ENCODE assay signal across 1 cellular context in genomic region chr3:9750556-9751411, GRCh38.
TF ChIP-seq lines count a peak whose summit lies in the region.

No MANE protein-coding gene starts in this region.

TF ChIP-seq in K562, 482 proteins besides CTCF, POLR2A, EP300 and RAD21 (continued from another document):
- TF ChIP-seq ILF3 (IDR thresholded peaks at IDR 0.05; ENCODE audit: borderline replicate concordance) = no peak
- TF ChIP-seq THAP12 (CRISPR knock-in tag; IDR thresholded peaks at IDR 0.05) = no peak
- TF ChIP-seq XRCC5 (IDR thresholded peaks at IDR 0.05; ENCODE audit: low read depth, low read length) = no peak
- TF ChIP-seq IRF2 (CRISPR knock-in tag; IDR thresholded peaks at IDR 0.05) = no peak
- TF ChIP-seq PTBP1 (IDR thresholded peaks at IDR 0.05; ENCODE audit: low read depth, low read length) = no peak
- TF ChIP-seq EWSR1 (IDR thresholded peaks at IDR 0.05; ENCODE audit: borderline replicate concordance, low read depth, partially characterized antibody) = no peak
- TF ChIP-seq DLX4 (CRISPR knock-in tag; IDR thresholded peaks at IDR 0.05) = no peak
- TF ChIP-seq SMARCE1 (IDR thresholded peaks at IDR 0.05) = no peak
- no peak for TF ChIP-seq SIN3B (IDR thresholded peaks at IDR 0.05; ENCODE audit: low read depth)
- no peak for TF ChIP-seq ZNF586 (CRISPR knock-in tag; conservative IDR thresholded peaks at IDR 0.05)
- peak; percentile 90 for TF ChIP-seq CHD4 (IDR thresholded peaks at IDR 0.05; ENCODE audit: insufficient read depth, insufficient replicate concordance, low read depth, low read length, poor library complexity, severe bottlenecking)
- TF ChIP-seq HDAC2 (IDR thresholded peaks at IDR 0.05) = peak; percentile 89
- TF ChIP-seq SETDB1 (IDR thresholded peaks at IDR 0.05; ENCODE audit: low read length) = no peak
- TF ChIP-seq MLX (CRISPR knock-in tag; conservative IDR thresholded peaks at IDR 0.05) = no peak
- TF ChIP-seq RBM22 (IDR thresholded peaks at IDR 0.05; ENCODE audit: low read depth, low read length, poor library complexity, severe bottlenecking) = no peak
- no peak for TF ChIP-seq MAFG (tag; conservative IDR thresholded peaks at IDR 0.05)
- peak; percentile 24 for TF ChIP-seq NCOA4 (IDR thresholded peaks at IDR 0.05; ENCODE audit: partially characterized antibody)
- TF ChIP-seq MLLT1 (IDR thresholded peaks at IDR 0.05) = no peak
- no peak for TF ChIP-seq ZC3H11A (IDR thresholded peaks at IDR 0.05; ENCODE audit: low read depth, low read length)
- no peak for TF ChIP-seq ZNF232 (CRISPR knock-in tag; IDR thresholded peaks at IDR 0.05)
- no peak for TF ChIP-seq HNRNPLL (IDR thresholded peaks at IDR 0.05; ENCODE audit: low read depth, low read length, poor library complexity, severe bottlenecking)
- no peak for TF ChIP-seq HMBOX1 (IDR thresholded peaks at IDR 0.05)
- TF ChIP-seq NR0B1 (IDR thresholded peaks at IDR 0.05; ENCODE audit: partially characterized antibody) = no peak
- no peak for TF ChIP-seq PML (IDR thresholded peaks at IDR 0.05; ENCODE audit: low read length)
- TF ChIP-seq ZBTB12 (CRISPR knock-in tag; IDR thresholded peaks at IDR 0.05) = no peak
- peak; percentile 98 for TF ChIP-seq BCOR (IDR thresholded peaks at IDR 0.05)
- TF ChIP-seq ZNF121 (CRISPR knock-in tag; conservative IDR thresholded peaks at IDR 0.05) = peak; percentile 44
- TF ChIP-seq FOXP4 (CRISPR knock-in tag; IDR thresholded peaks at IDR 0.05; ENCODE audit: borderline replicate concordance) = 0 out of 2 replicates have a peak, but pooled peaks have one; percentile 54
- TF ChIP-seq ZNF3 (CRISPR knock-in tag; IDR thresholded peaks at IDR 0.05) = no peak
- no peak for TF ChIP-seq RBM14 (IDR thresholded peaks at IDR 0.05; ENCODE audit: borderline replicate concordance, insufficient read depth, low read depth, low read length)
- TF ChIP-seq FOXK2 (conservative IDR thresholded peaks at IDR 0.05 in 1 of 2, IDR thresholded peaks at IDR 0.05 in 1 of 2; ENCODE audit: low read depth in 2 of 2) = no peak
- no peak for TF ChIP-seq GTF2F1 (IDR thresholded peaks at IDR 0.05; ENCODE audit: low read depth, low read length)
- TF ChIP-seq ZNF398 (CRISPR knock-in tag; IDR thresholded peaks at IDR 0.05) = no peak
- no peak for TF ChIP-seq CREB3L1 (IDR thresholded peaks at IDR 0.05; ENCODE audit: borderline replicate concordance, low read depth)
- peak; percentile 23 for TF ChIP-seq RBM39 (optimal IDR thresholded peaks at IDR 0.05; ENCODE audit: low read depth, low read length)
- no peak for TF ChIP-seq ZNF146 (CRISPR knock-in tag; IDR thresholded peaks at IDR 0.05; ENCODE audit: unreplicated experiment)
- no peak for TF ChIP-seq CGGBP1 (CRISPR knock-in tag; IDR thresholded peaks at IDR 0.05)
- no peak for TF ChIP-seq ZNF217 (CRISPR knock-in tag; IDR thresholded peaks at IDR 0.05)
- no peak for TF ChIP-seq ZNF695 (CRISPR knock-in tag; IDR thresholded peaks at IDR 0.05)
